In genomic region chr2:239146741-239147181, GRCh38 we compare ENCODE assay signal across 20 cellular contexts.
"Had no signal": no experiment of that assay in that cellular context is flagged by ENCODE, and none has a peak within 500 bp of the region (broad histone marks: within the 10 kb centered on the region; RNA-seq: fewer than 3 reads in every experiment).

No MANE protein-coding gene starts in this region.

- H3K27ac Mint-ChIP-seq: activated CD8-positive, alpha-beta T cell treated with anti-CD3 and anti-CD28 coated beads, Interleukin-2, amount 10 ng/mL, durations not matched to agents 7 days and 5 days; activated T-helper 1 cell treated with anti-CD3 and anti-CD28 coated beads, Interleukin-12 subunit alpha, Interleukin-12 subunit beta, Interleukin-2, Interleukin-4 antibody, amounts not matched to agents 30 ng/mL and 10 ng/mL and 1 ng/mL, durations not matched to agents 14 hours and 24 hours and 36 hours; mesothelial cell of epicardium had no signal

- H3K27me3 Mint-ChIP-seq: naive thymus-derived CD4-positive, alpha-beta T cell had no signal

- H3K4me3 Mint-ChIP-seq: activated CD8-positive, alpha-beta T cell treated with anti-CD3 and anti-CD28 coated beads, Interleukin-2, amount 10 ng/mL, durations not matched to agents 7 days and 5 days; activated T-helper 1 cell treated with anti-CD3 and anti-CD28 coated beads, Interleukin-12 subunit alpha, Interleukin-12 subunit beta, Interleukin-2, Interleukin-4 antibody, amounts not matched to agents 30 ng/mL and 10 ng/mL and 1 ng/mL, durations not matched to agents 14 hours and 24 hours and 36 hours; mesothelial cell of epicardium; naive thymus-derived CD4-positive, alpha-beta T cell; WTC11 had no signal

- H3K4me1 ChIP-seq: left lung, pancreas had no signal

- H3K27me3 ChIP-seq: brain microvascular endothelial cell, heart left ventricle, left lung, pancreas, tibial nerve had no signal

- H3K4me1 Mint-ChIP-seq: mesothelial cell of epicardium, WTC11 had no signal

- H3K4me3 ChIP-seq: heart left ventricle, left lung, pancreas, psoas muscle, tibial nerve had no signal

- H3K9me3 Mint-ChIP-seq: mesothelial cell of epicardium, WTC11 had no signal

- H3K9me3 ChIP-seq: heart left ventricle, left lung, pancreas, psoas muscle, tibial nerve had no signal

- DNase-seq: activated CD8-positive, alpha-beta T cell treated with anti-CD3 and anti-CD28 coated beads, Interleukin-2, amount 10 ng/mL, durations not matched to agents 7 days and 5 days; activated naive CD4-positive, alpha-beta T cell treated with anti-CD3 and anti-CD28 coated beads, Interleukin-2, amount 50 U/mL, for 16 hours; activated T-cell treated with anti-CD3 and anti-CD28 coated beads for 4 hours; amniotic stem cell; brain microvascular endothelial cell; caudate nucleus; hypothalamus; kidney glomerular epithelial cell; mammary epithelial cell; naive thymus-derived CD4-positive, alpha-beta T cell; nucleus accumbens; stimulated activated naive CD4-positive, alpha-beta T cell had no signal

- H3K27ac ChIP-seq: brain microvascular endothelial cell, heart left ventricle, left lung, pancreas, psoas muscle had no signal

- H3K36me3 ChIP-seq: brain microvascular endothelial cell had no signal
